Comparison of ENCODE assay signal across 18 cellular contexts in genomic region chr15:65904301-65904700, GRCh38. TPM values are rescaled to one million over a fixed set of nuclear protein-coding genes. Genes with fewer than 3 reads are reported as not detected.
A peak's percentile ranks its signal among the peaks of the same experiment; 100 is the strongest.
DNase-seq lines count a peak whose midpoint lies in the region; ATAC-seq and TF ChIP-seq lines count a peak whose summit lies in the region.
"Had no signal": no experiment of that assay in that cellular context is flagged by ENCODE, and none has a peak within 500 bp of the region (broad histone marks: within the 10 kb centered on the region; RNA-seq: fewer than 3 reads in every experiment).

No MANE protein-coding gene starts in this region.

- H3K9me3 ChIP-seq in Caco-2 (no peaks in the 10 kb centered on the region), endodermal cell (ENCODE audit: control insufficient read depth, low read length) (no peaks in the 10 kb centered on the region), SJCRH30 (replicated peaks) (no peaks in the 10 kb centered on the region)

- H3K4me3 Mint-ChIP-seq in Caco-2 (ENCODE audit: unreplicated experiment) (no peak overlapping the region), endodermal cell (no peak overlapping the region)

- BruUV-seq in Caco-2 (replicated peaks; lab: Mats Ljungman, UMichigan) = no TSS peak

- intact Hi-C loops in Caco-2 (cut with micrococcal nuclease; ENCODE audit: unreplicated experiment) = no loop called here

- no peak overlapping the region for H3K27ac ChIP-seq in endodermal cell (ENCODE audit: low read depth, low read length)
- no peak overlapping the region for H3K27ac ChIP-seq in SJCRH30

- POLR2A ChIA-PET in Caco-2 (lab: Charles Lee) = no interaction called here

- no peaks in the 10 kb centered on the region for H3K27me3 ChIP-seq in Caco-2 (replicated peaks; ENCODE audit: control insufficient read depth, insufficient read depth, low read length)
- H3K27me3 ChIP-seq in endodermal cell (ENCODE audit: control insufficient read depth, insufficient read depth, low read length, poor library complexity, severe bottlenecking) = no peaks in the 10 kb centered on the region
- no peaks in the 10 kb centered on the region for H3K27me3 ChIP-seq in SJCRH30

- TF ChIP-seq CTCF in Caco-2 (IDR thresholded peaks at IDR 0.05; ENCODE audit: insufficient read depth in 1 of 2, low read depth in 1 of 2, low read length in 1 of 2, severe bottlenecking in 1 of 2, unreplicated experiment in 1 of 2) (no peak), endodermal cell (conservative IDR thresholded peaks at IDR 0.05) (no peak), omental fat pad (IDR thresholded peaks at IDR 0.05) (no peak)

- no peaks in the 10 kb centered on the region for H3K27me3 Mint-ChIP-seq in Caco-2 (ENCODE audit: insufficient read depth, unreplicated experiment)
- H3K27me3 Mint-ChIP-seq in endodermal cell (ENCODE audit: insufficient read depth) = no peaks in the 10 kb centered on the region
- H3K27me3 Mint-ChIP-seq: IgD-negative memory B cell had no signal

- H3K4me1 ChIP-seq in Caco-2 (peaks cover 90% of the 10 kb centered on the region), endodermal cell (ENCODE audit: control insufficient read depth, insufficient read depth, low read length) (peaks cover 12% of the 10 kb centered on the region), SJCRH30 (peaks cover 9% of the 10 kb centered on the region; the same call in 1 of the 2 replicates)

- CTCF ChIA-PET in Caco-2 (lab: Charles Lee) = no interaction called here

- DNase-seq in Caco-2 (no peak), RKO (ENCODE audit: low spot score) (peak; percentile 10), endodermal cell (no peak), omental fat pad (ENCODE audit: low spot score) (no peak), DMS53 (lab: John Stamatoyannopoulos, UW) (no peak), SJCRH30 (no peak)
- DNase-seq in stimulated activated CD8-positive, alpha-beta memory T cell treated with anti-CD3 and anti-CD28 coated beads, Interleukin-4, amount 100 ng/mL, for 48 hours = no peak
- DNase-seq: ACHN; DMS 273 treated with DMSO at 0.1 percent for 48 hours; NCI-H1694; NCI-H2107; NCI-H226; NCI-H526 treated with DMSO at 0.1 percent for 48 hours; NK-92 treated with Interleukin-12 subunit alpha and Interleukin-12 subunit beta, amount 100 ng/mL, for 24 hours; PC-9 had no signal

- ATAC-seq in omental fat pad (ENCODE audit: low FRiP score) (peak; percentile 53), HG03108 (IDR thresholded peaks at IDR 0.05; ENCODE audit: unreplicated experiment) (no peak)
- ATAC-seq: Right ventricle myocardium inferior had no signal

- no peaks in the 10 kb centered on the region for H3K9me3 Mint-ChIP-seq in Caco-2 (ENCODE audit: unreplicated experiment)
- H3K9me3 Mint-ChIP-seq in endodermal cell = no peaks in the 10 kb centered on the region
- H3K9me3 Mint-ChIP-seq: IgD-negative memory B cell had no signal

- H3K27ac Mint-ChIP-seq in Caco-2 (ENCODE audit: unreplicated experiment) = peak overlapping the region; percentile 94
- H3K27ac Mint-ChIP-seq in endodermal cell = peak overlapping the region; percentile 10
- H3K27ac Mint-ChIP-seq: IgD-negative memory B cell had no signal

- H3K4me1 Mint-ChIP-seq in Caco-2 (ENCODE audit: low read depth, unreplicated experiment) (peaks cover 55% of the 10 kb centered on the region), endodermal cell (peaks cover 20% of the 10 kb centered on the region)

- H3K36me3 Mint-ChIP-seq in Caco-2 (ENCODE audit: insufficient read depth, unreplicated experiment) (peaks cover 50% of the 10 kb centered on the region), endodermal cell (ENCODE audit: low read depth) (peaks cover 43% of the 10 kb centered on the region)

- no peak overlapping the region for H3K9ac ChIP-seq in endodermal cell (ENCODE audit: extremely low read depth, low read length, poor library complexity, severe bottlenecking)

- H3K4me3 ChIP-seq in Caco-2 (ENCODE audit: low read depth, low read length) = no peak overlapping the region
- no peak overlapping the region for H3K4me3 ChIP-seq in endodermal cell (ENCODE audit: low read length)
- no peak overlapping the region for H3K4me3 ChIP-seq in SJCRH30
- H3K4me3 ChIP-seq: PC-9 had no signal

- 98 to 100% methylated on average over 3 to 4 of the region's 4 CpGs for WGBS in endodermal cell (ENCODE audit: insufficient coverage in 1 of 2, insufficient read length in 1 of 2), 2 experiments

- H3K36me3 ChIP-seq in Caco-2 (ENCODE audit: control insufficient read depth, insufficient read depth, low read length) = peaks cover 3% of the 10 kb centered on the region
- H3K36me3 ChIP-seq in endodermal cell (ENCODE audit: control insufficient read depth, insufficient read depth, low read length) = peaks cover 83% of the 10 kb centered on the region
- H3K36me3 ChIP-seq in SJCRH30 = no peaks in the 10 kb centered on the region

RNA-seq across cellular contexts. Expression of gene RAB11A, which starts 35.0 kb away (rescaled TPM):
- total RNA-seq in Caco-2 (2022) (208 and 232 TPM in 2 replicates), endodermal cell (100 to 1,000 TPM; 233 to 295 TPM), omental fat pad (100 to 1,000 TPM; 142 to 191 (median 158) TPM)
- 249 TPM for polyA plus RNA-seq in endodermal cell (2013, experiment 1 of 2)
- polyA plus RNA-seq in endodermal cell (2013, experiment 2 of 2) = 228 TPM
- 257 and 269 TPM in 2 replicates for total RNA-seq in SJCRH30 (2014; rRNA removed; shearing (Covaris generic))
